In the genomic region with DNA sequence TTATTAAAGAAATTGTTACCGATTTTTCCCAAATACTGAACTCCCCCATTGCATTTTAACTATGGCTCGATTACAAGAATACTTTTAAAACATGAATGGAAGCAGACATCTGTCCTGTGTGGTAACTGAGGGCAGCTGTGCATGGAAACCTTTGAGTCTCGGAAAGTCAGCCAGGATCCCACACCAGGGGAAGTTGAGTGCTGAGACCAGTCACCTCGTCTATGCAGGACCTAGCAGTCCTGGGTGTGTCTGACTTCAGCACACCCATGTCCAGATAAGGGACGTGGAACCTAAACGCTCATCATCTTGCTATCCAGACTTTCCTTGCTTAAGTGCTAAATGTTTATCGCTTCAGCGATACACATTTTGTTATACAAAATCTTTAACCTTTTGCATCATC, we compare ENCODE assay signal across 1 cellular context.
TF ChIP-seq lines count a peak whose summit lies in the region.

No MANE protein-coding gene starts in this region.

TF ChIP-seq in IMR-90, 13 proteins besides CTCF, POLR2A, EP300 and RAD21 (continued from another document):
- TF ChIP-seq ELK1 (IDR thresholded peaks at IDR 0.05; ENCODE audit: borderline replicate concordance, low read depth, low read length): no peak
